12 cellular contexts compared by ENCODE assay signal in genomic region chr19:54325631-54326030, GRCh38. TPM values are rescaled to one million over a fixed set of nuclear protein-coding genes. Genes with fewer than 3 reads are reported as not detected.
"Had no signal": no experiment of that assay in that cellular context is flagged by ENCODE, and none has a peak within 500 bp of the region (broad histone marks: within the 10 kb centered on the region; RNA-seq: fewer than 3 reads in every experiment).

No MANE protein-coding gene starts in this region.

- H3K9me3 Mint-ChIP-seq: activated T-helper 2 cell treated with anti-CD3 and anti-CD28 coated beads, Interferon-gamma antibody, Interleukin-2, Interleukin-4, amounts not matched to agents 10 μg/mL and 5 μg/mL and 100 μg/mL, durations not matched to agents 14 hours and 24 hours and 36 hours had no signal

- ATAC-seq: gastrocnemius medialis had no signal

- DNase-seq: gastrocnemius medialis, heart left ventricle, left cardiac atrium had no signal

- H3K4me3 Mint-ChIP-seq: activated naive CD4-positive, alpha-beta T cell treated with anti-CD3 and anti-CD28 coated beads, Interleukin-2, amount 10 ng/mL, durations not matched to agents 7 days and 5 days; endodermal cell had no signal

- H3K4me1 Mint-ChIP-seq: endodermal cell had no signal

- H3K27ac Mint-ChIP-seq: activated naive CD4-positive, alpha-beta T cell treated with anti-CD3 and anti-CD28 coated beads, Interleukin-2, amount 10 ng/mL, durations not matched to agents 7 days and 5 days; activated T-helper 2 cell treated with anti-CD3 and anti-CD28 coated beads, Interferon-gamma antibody, Interleukin-2, Interleukin-4, amounts not matched to agents 10 μg/mL and 5 μg/mL and 100 μg/mL, durations not matched to agents 14 hours and 24 hours and 36 hours; endodermal cell had no signal

RNA-seq across cellular contexts. Expression of gene LILRA5, which starts 12.7 kb away (rescaled TPM):
- total RNA-seq: activated T-helper 2 cell treated with anti-CD3 and anti-CD28 coated beads, Interferon-gamma antibody, Interleukin-2, Interleukin-4, amounts not matched to agents 10 μg/mL and 5 μg/mL and 100 μg/mL, durations not matched to agents 14 hours and 24 hours and 36 hours; astrocyte; bronchial epithelial cell; cerebellum; endodermal cell; epithelial cell of proximal tubule; myocyte had no signal

RNA-seq across cellular contexts. Expression of gene LILRA4, which starts 13.3 kb away (rescaled TPM):
- total RNA-seq: activated T-helper 2 cell treated with anti-CD3 and anti-CD28 coated beads, Interferon-gamma antibody, Interleukin-2, Interleukin-4, amounts not matched to agents 10 μg/mL and 5 μg/mL and 100 μg/mL, durations not matched to agents 14 hours and 24 hours and 36 hours; astrocyte; bronchial epithelial cell; endodermal cell; epithelial cell of proximal tubule; gastrocnemius medialis; heart left ventricle; left cardiac atrium; myocyte; tibial nerve had no signal

RNA-seq across cellular contexts. Expression of gene LAIR1, which starts 39.1 kb away (rescaled TPM):
- total RNA-seq: astrocyte, bronchial epithelial cell, endodermal cell, epithelial cell of proximal tubule, myocyte had no signal

RNA-seq across cellular contexts. Expression of gene LILRB2, which starts 44.7 kb away (rescaled TPM):
- total RNA-seq: activated T-helper 2 cell treated with anti-CD3 and anti-CD28 coated beads, Interferon-gamma antibody, Interleukin-2, Interleukin-4, amounts not matched to agents 10 μg/mL and 5 μg/mL and 100 μg/mL, durations not matched to agents 14 hours and 24 hours and 36 hours; astrocyte; bronchial epithelial cell; endodermal cell; epithelial cell of proximal tubule; myocyte had no signal
